In the genomic region with DNA sequence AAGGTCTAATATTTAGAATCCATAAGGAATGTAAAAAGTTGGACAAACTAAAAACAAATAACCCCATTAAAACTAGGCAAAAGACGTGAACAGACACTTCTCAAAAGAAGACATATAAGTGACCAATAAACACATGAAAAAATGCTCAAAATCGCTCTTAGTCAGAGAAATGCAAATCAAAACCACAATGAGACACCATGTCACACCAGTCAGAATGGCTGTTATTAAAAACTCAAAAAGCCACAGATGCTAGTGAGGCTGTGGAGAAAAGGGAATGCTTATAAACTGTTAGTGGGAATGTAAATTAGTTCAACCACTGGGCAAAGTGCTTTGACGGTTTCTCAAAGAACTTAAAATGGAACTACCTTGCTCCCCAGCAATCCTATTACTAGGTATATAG, we compare ENCODE assay signal across 25 cellular contexts.
A peak's percentile ranks its signal among the peaks of the same experiment; 100 is the strongest.
DNase-seq lines count a peak whose midpoint lies in the region; ATAC-seq, FAIRE-seq and TF ChIP-seq lines count a peak whose summit lies in the region.
"Had no signal": no experiment of that assay in that cellular context is flagged by ENCODE, and none has a peak within 500 bp of the region (broad histone marks: within the 10 kb centered on the region; RNA-seq: fewer than 3 reads in every experiment).

No MANE protein-coding gene starts in this region.

- H3K27ac ChIP-seq in mesenchymal stem cell (ENCODE audit: low read length, poor library complexity, severe bottlenecking) (no peak overlapping the region), ovary (no peak overlapping the region)
- H3K27ac ChIP-seq: BLaER1 had no signal

- peak; percentile 52 for ATAC-seq in GM18511 (IDR thresholded peaks at IDR 0.05; ENCODE audit: unreplicated experiment)
- ATAC-seq in HG02852 (IDR thresholded peaks at IDR 0.05; ENCODE audit: unreplicated experiment): peak; percentile 38
- ATAC-seq: HCT116 had no signal

- no peak overlapping the region for H3K9ac ChIP-seq in mesenchymal stem cell (ENCODE audit: low read length)
- H3K9ac ChIP-seq: BLaER1, SK-N-SH had no signal

- H2BK12ac ChIP-seq in mesenchymal stem cell (ENCODE audit: low read length in 2 of 2): no peak overlapping the region

- no peak overlapping the region for H3K18ac ChIP-seq in mesenchymal stem cell (ENCODE audit: low read depth in 1 of 2, low read length in 2 of 2)

- H3K9me3 ChIP-seq in mesenchymal stem cell (ENCODE audit: control insufficient read depth, low read length): no peaks in the 10 kb centered on the region
- H3K9me3 ChIP-seq in ovary: no peaks in the 10 kb centered on the region
- H3K9me3 ChIP-seq: BLaER1, SK-N-SH had no signal

- H2AK5ac ChIP-seq in mesenchymal stem cell (ENCODE audit: low read length, severe bottlenecking): no peak overlapping the region

- 69% methylated on average over 2 of the region's 3 CpGs for WGBS in mesenchymal stem cell
- 61 to 70% (median 65%) methylated on average over 3 of the region's 3 CpGs for WGBS in ovary, 3 donors

- no peak overlapping the region for H2BK15ac ChIP-seq in mesenchymal stem cell (ENCODE audit: low read depth, poor library complexity, severe bottlenecking)

- no peaks in the 10 kb centered on the region for H3K36me3 ChIP-seq in mesenchymal stem cell (ENCODE audit: control insufficient read depth in 1 of 2, insufficient read depth in 2 of 2, low read depth in 1 of 2, low read length in 2 of 2)
- H3K36me3 ChIP-seq in ovary: no peaks in the 10 kb centered on the region
- H3K36me3 ChIP-seq: BLaER1 had no signal

- no peaks in the 10 kb centered on the region for H3K79me1 ChIP-seq in mesenchymal stem cell (replicated peaks; ENCODE audit: low read length, poor library complexity, severe bottlenecking)

- no peak overlapping the region for H2BK5ac ChIP-seq in mesenchymal stem cell (ENCODE audit: low read depth, low read length, poor library complexity, severe bottlenecking)

- no peak overlapping the region for H3K23ac ChIP-seq in mesenchymal stem cell (ENCODE audit: low read length in 2 of 2)

- no peak for TF ChIP-seq CTCF in ovary (IDR thresholded peaks at IDR 0.05)

- H3K4me2 ChIP-seq in mesenchymal stem cell (ENCODE audit: low read length, poor library complexity, severe bottlenecking): no peak overlapping the region
- H3K4me2 ChIP-seq: BLaER1, SK-N-SH had no signal

- no peak overlapping the region for H2BK120ac ChIP-seq in mesenchymal stem cell (ENCODE audit: low read depth, low read length)

- H2AFZ ChIP-seq in mesenchymal stem cell (ENCODE audit: low read depth, low read length): no peak overlapping the region

- DNase-seq in HTR-8/SVneo (ENCODE audit: insufficient read length, low spot score) (no peak), mesenchymal stem cell (peak; percentile 12), ovary (no peak), posterior cingulate gyrus (no peak), HUDEP-2 (lab: John Stamatoyannopoulos, UW; ENCODE audit: unreplicated experiment in 76 of 76) (no peak), EL (no peak)
- DNase-seq: ACHN; CD4-positive, alpha-beta memory T cell; DND-41; GOT3; KBM-7; NCI-H1092 treated with DMSO at 0.1 percent for 48 hours; NCI-H1436 treated with DMSO at 0.1 percent for 48 hours; NCI-H1930; NCI-H2227 treated with DMSO at 0.1 percent for 48 hours; NCI-H510A treated with DMSO at 0.1 percent for 48 hours; NCI-H748 treated with DMSO at 0.1 percent for 48 hours; NK-92 treated with Interleukin-12 subunit alpha and Interleukin-12 subunit beta, amount 100 ng/mL, for 24 hours; SIG-M5; SK-N-SH had no signal

- H4K8ac ChIP-seq in mesenchymal stem cell (ENCODE audit: low read length): no peak overlapping the region

- H3K14ac ChIP-seq in mesenchymal stem cell (ENCODE audit: low read length in 2 of 2): no peak overlapping the region

- no peak overlapping the region for H3K4ac ChIP-seq in mesenchymal stem cell (ENCODE audit: low read depth in 1 of 2, low read length in 2 of 2)

- FAIRE-seq in HTR-8/SVneo (lab: Jason Lieb, UNC): peak; percentile 16
- FAIRE-seq: G401.6 had no signal

- H3K4me1 ChIP-seq in mesenchymal stem cell (ENCODE audit: control insufficient read depth, insufficient read depth, low read depth, low read length) (no peaks in the 10 kb centered on the region), ovary (ENCODE audit: insufficient read depth) (no peaks in the 10 kb centered on the region)
- H3K4me1 ChIP-seq: BLaER1 had no signal

- TF ChIP-seq POLR2A in ovary (IDR thresholded peaks at IDR 0.05): no peak

- no peaks in the 10 kb centered on the region for H3K27me3 ChIP-seq in mesenchymal stem cell (ENCODE audit: control insufficient read depth in 1 of 2, insufficient read depth in 1 of 2, low read length in 2 of 2)
- no peaks in the 10 kb centered on the region for H3K27me3 ChIP-seq in ovary
- H3K27me3 ChIP-seq: BLaER1 had no signal

- intact Hi-C loops in ovary (cut with DNase I): no loop called here
- intact Hi-C loops in posterior cingulate gyrus (cut with DNase I): no loop called here

- no peak overlapping the region for H3K4me3 ChIP-seq in mesenchymal stem cell (ENCODE audit: insufficient read depth in 1 of 2, low read depth in 1 of 2, low read length in 2 of 2)
- H3K4me3 ChIP-seq in ovary: no peak overlapping the region
- H3K4me3 ChIP-seq: BLaER1 had no signal

- no peak overlapping the region for H4K91ac ChIP-seq in mesenchymal stem cell (ENCODE audit: low read length)

- TF ChIP-seq EP300 in ovary (IDR thresholded peaks at IDR 0.05): no peak
